ENCODE assay signal across 8 cellular contexts in the genomic region with DNA sequence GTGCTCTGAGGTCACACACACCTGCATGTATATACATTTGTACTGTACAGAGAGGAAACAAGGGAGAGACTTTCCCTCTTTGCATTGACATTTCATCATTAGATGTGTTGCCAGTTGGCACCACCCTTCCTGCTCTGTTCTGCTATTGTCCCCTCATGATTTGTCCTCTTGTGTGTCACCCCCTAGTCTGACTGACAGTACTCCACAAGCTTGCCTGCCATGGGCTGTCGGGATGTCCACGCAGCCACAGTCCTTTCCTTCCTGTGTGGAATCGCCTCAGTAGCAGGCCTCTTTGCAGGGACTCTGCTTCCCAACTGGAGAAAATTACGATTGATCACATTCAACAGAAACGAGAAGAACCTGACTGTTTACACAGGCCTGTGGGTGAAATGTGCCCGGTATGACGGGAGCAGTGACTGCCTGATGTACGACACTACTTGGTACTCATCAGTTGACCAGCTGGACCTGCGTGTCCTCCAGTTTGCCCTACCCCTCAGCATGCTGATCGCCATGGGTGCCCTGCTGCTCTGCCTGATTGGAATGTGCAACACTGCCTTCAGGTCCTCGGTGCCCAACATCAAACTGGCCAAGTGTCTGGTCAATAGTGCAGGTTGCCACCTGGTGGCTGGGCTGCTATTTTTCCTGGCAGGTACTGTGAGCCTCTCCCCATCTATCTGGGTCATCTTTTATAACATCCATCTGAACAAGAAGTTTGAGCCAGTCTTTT. TPM values are rescaled to one million over a fixed set of nuclear protein-coding genes. Genes with fewer than 3 reads are reported as not detected.
A peak's percentile ranks its signal among the peaks of the same experiment; 100 is the strongest.
DNase-seq lines count a peak whose midpoint lies in the region; ATAC-seq and TF ChIP-seq lines count a peak whose summit lies in the region.

No MANE protein-coding gene starts in this region.

- no peaks in the 10 kb centered on the region for H3K9me3 ChIP-seq in OCI-LY7 (ENCODE audit: low read length)

- H3K9me3 Mint-ChIP-seq in stimulated activated effector memory CD8-positive, alpha-beta T cell treated with anti-CD3 and anti-CD28 coated beads, Interleukin-12 subunit alpha, Interleukin-12 subunit beta, amount 100 ng/mL, for 72 hours: no peaks in the 10 kb centered on the region

- no peaks in the 10 kb centered on the region for H3K4me1 ChIP-seq in OCI-LY7 (ENCODE audit: insufficient read depth, low read length, poor library complexity, severe bottlenecking)

- POLR2A ChIA-PET in OCI-LY7 (lab: Charles Lee): no interaction called here

- CTCF ChIA-PET in OCI-LY7 (lab: Charles Lee; ENCODE audit: unreplicated experiment): no interaction called here

- no peak overlapping the region for H3K4me2 ChIP-seq in OCI-LY7 (ENCODE audit: low read length)

- no peaks in the 10 kb centered on the region for H3K79me2 ChIP-seq in OCI-LY7 (ENCODE audit: insufficient read depth, low read depth, low read length)

- peak; percentile 66 for TF ChIP-seq CTCF in OCI-LY7 (conservative IDR thresholded peaks at IDR 0.05; ENCODE audit: low read length)

- no peaks in the 10 kb centered on the region for H4K20me1 ChIP-seq in OCI-LY7 (ENCODE audit: insufficient read depth, low read length)

- no peak overlapping the region for H3K27ac Mint-ChIP-seq in stimulated activated effector memory CD8-positive, alpha-beta T cell treated with anti-CD3 and anti-CD28 coated beads, Interleukin-12 subunit alpha, Interleukin-12 subunit beta, amount 100 ng/mL, for 72 hours

- H3K9me2 ChIP-seq in OCI-LY7 (ENCODE audit: insufficient read depth, low read length): no peaks in the 10 kb centered on the region

- DNase-seq in AML-193 (lab: John Stamatoyannopoulos, UW) (peak; percentile 22 to 49), OCI-LY7 (ENCODE audit: low spot score) (peak; percentile 10), ureter (ENCODE audit: low spot score) (no peak), occipital lobe (lab: John Stamatoyannopoulos, UW) (no peak)
- DNase-seq in stimulated activated effector memory CD8-positive, alpha-beta T cell treated with anti-CD3 and anti-CD28 coated beads, Interleukin-12 subunit alpha, Interleukin-12 subunit beta, amount 100 ng/mL, for 72 hours (ENCODE audit: low spot score in 2 of 2): no peak

- BruUV-seq in OCI-LY7 (replicated peaks; lab: Mats Ljungman, UMichigan): no TSS peak

- no peak overlapping the region for H3K4me3 Mint-ChIP-seq in stimulated activated effector memory CD8-positive, alpha-beta T cell treated with anti-CD3 and anti-CD28 coated beads, Interleukin-12 subunit alpha, Interleukin-12 subunit beta, amount 100 ng/mL, for 72 hours

- ATAC-seq in GM18873 (IDR thresholded peaks at IDR 0.05; ENCODE audit: low FRiP score, unreplicated experiment): peak; percentile 57
- peak; percentile 62 for ATAC-seq in esophagus mucosa
- peak; percentile 44 for ATAC-seq in stimulated activated effector memory CD8-positive, alpha-beta T cell treated with anti-CD3 and anti-CD28 coated beads, Interleukin-12 subunit alpha, Interleukin-12 subunit beta, amount 100 ng/mL, for 72 hours
- ATAC-seq in GM21526 (IDR thresholded peaks at IDR 0.05; ENCODE audit: low FRiP score, unreplicated experiment): no peak

- H3K27ac ChIP-seq in OCI-LY7 (ENCODE audit: low read depth, low read length, poor library complexity, severe bottlenecking): no peak overlapping the region

- no peak overlapping the region for H2AFZ ChIP-seq in OCI-LY7 (ENCODE audit: low read length)

- no peak overlapping the region for H3K4me3 ChIP-seq in OCI-LY7 (ENCODE audit: low read depth, low read length, poor library complexity, severe bottlenecking)

- H3K36me3 Mint-ChIP-seq in stimulated activated effector memory CD8-positive, alpha-beta T cell treated with anti-CD3 and anti-CD28 coated beads, Interleukin-12 subunit alpha, Interleukin-12 subunit beta, amount 100 ng/mL, for 72 hours: no peaks in the 10 kb centered on the region

- no peaks in the 10 kb centered on the region for H3K4me1 Mint-ChIP-seq in stimulated activated effector memory CD8-positive, alpha-beta T cell treated with anti-CD3 and anti-CD28 coated beads, Interleukin-12 subunit alpha, Interleukin-12 subunit beta, amount 100 ng/mL, for 72 hours

- peaks cover 55% of the 10 kb centered on the region for H3K36me3 ChIP-seq in OCI-LY7 (ENCODE audit: insufficient read depth, low read length)

- intact Hi-C loops in OCI-LY7 (cut with micrococcal nuclease; ENCODE audit: unreplicated experiment): loop anchor here (10.0 kb wide), 1 partner anchor 168 kb away; the partner anchor contains the start of gene CFAP69

RNA-seq across cellular contexts. Expression of gene CLDN12, which starts 9.4 kb away (rescaled TPM):
- total RNA-seq in OCI-LY7 (2014; rRNA removed; shearing (Covaris generic)): 8.2 and 11.0 TPM in 2 replicates
- total RNA-seq in OCI-LY7 (2022) (17.0 and 20.4 TPM in 2 replicates), esophagus mucosa (20.7 TPM), ureter (28.5 TPM), occipital lobe (60.8 TPM)

RNA-seq across cellular contexts. Expression of gene PTTG1IP2, which starts 56.8 kb away (rescaled TPM):
- total RNA-seq in OCI-LY7 (2014; rRNA removed; shearing (Covaris generic)): not detected in 2 replicates
- total RNA-seq in OCI-LY7 (2022): not detected in 2 replicates
- not detected for total RNA-seq in esophagus mucosa
- total RNA-seq in ureter: not detected
- not detected for total RNA-seq in occipital lobe

Comparison
In these comparisons a context has a peak if more than half of its experiments do, and no peak if none do; other contexts are left out.
1. DNase-seq: peak in AML-193 (2 of 2) and OCI-LY7 (single experiment); none in stimulated activated effector memory CD8-positive, alpha-beta T cell treated with anti-CD3 and anti-CD28 coated beads, Interleukin-12 subunit alpha, Interleukin-12 subunit beta, amount 100 ng/mL, for 72 hours (0 of 2), ureter (single experiment) and occipital lobe (single experiment).